1 cellular context compared by ENCODE assay signal in genomic region chr13:30114586-30115256, GRCh38.
TF ChIP-seq lines count a peak whose summit lies in the region.

No MANE protein-coding gene starts in this region.

TF ChIP-seq in HepG2, 621 proteins besides CTCF, POLR2A, EP300 and RAD21 (continued from another document and continues in another):
- no peak for TF ChIP-seq JUND (CRISPR knock-in tag; IDR thresholded peaks at IDR 0.05)
- no peak for TF ChIP-seq ZNF251 (CRISPR knock-in tag; IDR thresholded peaks at IDR 0.05)
- TF ChIP-seq ELF3 (CRISPR knock-in tag; IDR thresholded peaks at IDR 0.05), result peak; percentile 60
- TF ChIP-seq ZNF598 (CRISPR knock-in tag; IDR thresholded peaks at IDR 0.05; ENCODE audit: borderline replicate concordance), result no peak
- TF ChIP-seq ZNF180 (CRISPR knock-in tag; IDR thresholded peaks at IDR 0.05; ENCODE audit: borderline replicate concordance, low read depth), result no peak
- no peak for TF ChIP-seq ZNF781 (CRISPR knock-in tag; IDR thresholded peaks at IDR 0.05; ENCODE audit: borderline replicate concordance, not compliant biosample characterization)
- no peak for TF ChIP-seq PBX2 (CRISPR knock-in tag; IDR thresholded peaks at IDR 0.05)
- no peak for TF ChIP-seq GTF2F1 (IDR thresholded peaks at IDR 0.05; ENCODE audit: low read length)
- TF ChIP-seq RELA (CRISPR knock-in tag; IDR thresholded peaks at IDR 0.05), result no peak
- no peak for TF ChIP-seq MEIS2 (CRISPR knock-in tag; IDR thresholded peaks at IDR 0.05)
- no peak for TF ChIP-seq ZNF629 (CRISPR knock-in tag; conservative IDR thresholded peaks at IDR 0.05)
- TF ChIP-seq ZNF777 (CRISPR knock-in tag; IDR thresholded peaks at IDR 0.05), result peak; percentile 94
- TF ChIP-seq NCOA1 (CRISPR knock-in tag; IDR thresholded peaks at IDR 0.05), result no peak
- TF ChIP-seq ZNF552 (CRISPR knock-in tag; IDR thresholded peaks at IDR 0.05; ENCODE audit: borderline replicate concordance), result no peak
- no peak for TF ChIP-seq FIP1L1 (IDR thresholded peaks at IDR 0.05; ENCODE audit: borderline replicate concordance, insufficient read depth, low read depth, low read length)
- no peak for TF ChIP-seq NR1H2 (CRISPR knock-in tag; IDR thresholded peaks at IDR 0.05; ENCODE audit: borderline replicate concordance, low read depth)
- no peak for TF ChIP-seq ZNF20 (CRISPR knock-in tag; IDR thresholded peaks at IDR 0.05)
- TF ChIP-seq THYN1 (CRISPR knock-in tag; IDR thresholded peaks at IDR 0.05; ENCODE audit: borderline replicate concordance, low read depth), result no peak
- no peak for TF ChIP-seq ZBTB4 (CRISPR knock-in tag; IDR thresholded peaks at IDR 0.05; ENCODE audit: borderline replicate concordance)
- TF ChIP-seq HMGA1 (CRISPR knock-in tag; conservative IDR thresholded peaks at IDR 0.05), result no peak
- no peak for TF ChIP-seq PCBP2 (optimal IDR thresholded peaks at IDR 0.05; ENCODE audit: low read depth, low read length, poor library complexity, severe bottlenecking)
- no peak for TF ChIP-seq HBP1 (CRISPR knock-in tag; IDR thresholded peaks at IDR 0.05; ENCODE audit: low read depth)
- no peak for TF ChIP-seq PRDM10 (CRISPR knock-in tag; IDR thresholded peaks at IDR 0.05; ENCODE audit: low read depth)
- no peak for TF ChIP-seq ISX (CRISPR knock-in tag; conservative IDR thresholded peaks at IDR 0.05)
- TF ChIP-seq ZBTB1 (CRISPR knock-in tag; IDR thresholded peaks at IDR 0.05; ENCODE audit: borderline replicate concordance), result no peak
- TF ChIP-seq PHF8 (CRISPR knock-in tag; IDR thresholded peaks at IDR 0.05), result no peak
- TF ChIP-seq ZNF124 (CRISPR knock-in tag; IDR thresholded peaks at IDR 0.05), result no peak
- TF ChIP-seq DRAP1 (CRISPR knock-in tag; IDR thresholded peaks at IDR 0.05), result no peak
- TF ChIP-seq HOXD1 (CRISPR knock-in tag; IDR thresholded peaks at IDR 0.05), result no peak
- TF ChIP-seq, protein P1, sequence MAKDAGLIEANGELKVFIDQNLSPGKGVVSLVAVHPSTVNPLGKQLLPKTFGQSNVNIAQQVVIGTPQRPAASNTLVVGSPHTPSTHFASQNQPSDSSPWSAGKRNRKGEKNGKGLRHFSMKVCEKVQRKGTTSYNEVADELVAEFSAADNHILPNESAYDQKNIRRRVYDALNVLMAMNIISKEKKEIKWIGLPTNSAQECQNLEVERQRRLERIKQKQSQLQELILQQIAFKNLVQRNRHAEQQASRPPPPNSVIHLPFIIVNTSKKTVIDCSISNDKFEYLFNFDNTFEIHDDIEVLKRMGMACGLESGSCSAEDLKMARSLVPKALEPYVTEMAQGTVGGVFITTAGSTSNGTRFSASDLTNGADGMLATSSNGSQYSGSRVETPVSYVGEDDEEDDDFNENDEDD (CRISPR knock-in tag; IDR thresholded peaks at IDR 0.05; ENCODE audit: borderline replicate concordance), result peak; percentile 33; the same call in 1 of the 2 replicates
- TF ChIP-seq SNAPC4 (CRISPR knock-in tag; IDR thresholded peaks at IDR 0.05), result no peak
- TF ChIP-seq EED (CRISPR knock-in tag; IDR thresholded peaks at IDR 0.05), result no peak
- TF ChIP-seq, protein P2, sequence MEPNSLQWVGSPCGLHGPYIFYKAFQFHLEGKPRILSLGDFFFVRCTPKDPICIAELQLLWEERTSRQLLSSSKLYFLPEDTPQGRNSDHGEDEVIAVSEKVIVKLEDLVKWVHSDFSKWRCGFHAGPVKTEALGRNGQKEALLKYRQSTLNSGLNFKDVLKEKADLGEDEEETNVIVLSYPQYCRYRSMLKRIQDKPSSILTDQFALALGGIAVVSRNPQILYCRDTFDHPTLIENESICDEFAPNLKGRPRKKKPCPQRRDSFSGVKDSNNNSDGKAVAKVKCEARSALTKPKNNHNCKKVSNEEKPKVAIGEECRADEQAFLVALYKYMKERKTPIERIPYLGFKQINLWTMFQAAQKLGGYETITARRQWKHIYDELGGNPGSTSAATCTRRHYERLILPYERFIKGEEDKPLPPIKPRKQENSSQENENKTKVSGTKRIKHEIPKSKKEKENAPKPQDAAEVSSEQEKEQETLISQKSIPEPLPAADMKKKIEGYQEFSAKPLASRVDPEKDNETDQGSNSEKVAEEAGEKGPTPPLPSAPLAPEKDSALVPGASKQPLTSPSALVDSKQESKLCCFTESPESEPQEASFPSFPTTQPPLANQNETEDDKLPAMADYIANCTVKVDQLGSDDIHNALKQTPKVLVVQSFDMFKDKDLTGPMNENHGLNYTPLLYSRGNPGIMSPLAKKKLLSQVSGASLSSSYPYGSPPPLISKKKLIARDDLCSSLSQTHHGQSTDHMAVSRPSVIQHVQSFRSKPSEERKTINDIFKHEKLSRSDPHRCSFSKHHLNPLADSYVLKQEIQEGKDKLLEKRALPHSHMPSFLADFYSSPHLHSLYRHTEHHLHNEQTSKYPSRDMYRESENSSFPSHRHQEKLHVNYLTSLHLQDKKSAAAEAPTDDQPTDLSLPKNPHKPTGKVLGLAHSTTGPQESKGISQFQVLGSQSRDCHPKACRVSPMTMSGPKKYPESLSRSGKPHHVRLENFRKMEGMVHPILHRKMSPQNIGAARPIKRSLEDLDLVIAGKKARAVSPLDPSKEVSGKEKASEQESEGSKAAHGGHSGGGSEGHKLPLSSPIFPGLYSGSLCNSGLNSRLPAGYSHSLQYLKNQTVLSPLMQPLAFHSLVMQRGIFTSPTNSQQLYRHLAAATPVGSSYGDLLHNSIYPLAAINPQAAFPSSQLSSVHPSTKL (CRISPR knock-in tag; IDR thresholded peaks at IDR 0.05), result peak; percentile 29; the same call in 1 of the 2 replicates
- TF ChIP-seq ASH2L (IDR thresholded peaks at IDR 0.05; ENCODE audit: insufficient read length, low read depth, low read length), result peak; percentile 66
- no peak for TF ChIP-seq SMAD3 (CRISPR knock-in tag; IDR thresholded peaks at IDR 0.05)
- TF ChIP-seq RFX5 (IDR thresholded peaks at IDR 0.05; ENCODE audit: low read depth, low read length), result no peak
- TF ChIP-seq TCF12 (IDR thresholded peaks at IDR 0.05), result no peak
- TF ChIP-seq TCF12 (CRISPR knock-in tag; IDR thresholded peaks at IDR 0.05), result no peak
- no peak for TF ChIP-seq ZNF709 (CRISPR knock-in tag; IDR thresholded peaks at IDR 0.05)
- 0 out of 2 replicates have a peak, but pooled peaks have one; percentile 24 for TF ChIP-seq SMYD3 (CRISPR knock-in tag; IDR thresholded peaks at IDR 0.05)
